Comparison of ENCODE assay signal across 11 cellular contexts in genomic region chr15:60529332-60529731, GRCh38.
"Had no signal": no experiment of that assay in that cellular context is flagged by ENCODE, and none has a peak within 500 bp of the region (broad histone marks: within the 10 kb centered on the region; RNA-seq: fewer than 3 reads in every experiment).

No MANE protein-coding gene starts in this region.

- ATAC-seq: upper lobe of right lung had no signal

- H3K27me3 Mint-ChIP-seq: activated naive CD8-positive, alpha-beta T cell treated with anti-CD3 and anti-CD28 coated beads for 36 hours had no signal

- H3K9me3 Mint-ChIP-seq: activated naive CD8-positive, alpha-beta T cell treated with anti-CD3 and anti-CD28 coated beads for 36 hours; nephron had no signal

- H3K4me3 Mint-ChIP-seq: activated naive CD8-positive, alpha-beta T cell treated with anti-CD3 and anti-CD28 coated beads for 36 hours; nephron had no signal

- H3K4me3 ChIP-seq: heart left ventricle, upper lobe of right lung had no signal

- H3K27ac ChIP-seq: heart left ventricle, upper lobe of right lung had no signal

- H3K27me3 ChIP-seq: heart left ventricle, upper lobe of right lung had no signal

- H3K27ac Mint-ChIP-seq: nephron had no signal

- DNase-seq: activated CD4-positive, alpha-beta T cell treated with anti-CD3 and anti-CD28 coated beads for 4 hours; activated effector memory CD4-positive, alpha-beta T cell treated with Interleukin-2 at 50 U/mL for 16 hours; activated naive CD8-positive, alpha-beta T cell treated with anti-CD3 and anti-CD28 coated beads for 36 hours; anterior cingulate cortex; heart left ventricle; islet precursor cell; occipital lobe; stimulated activated CD4-positive, alpha-beta T cell treated with anti-CD3 and anti-CD28 coated beads, Interleukin-12 subunit alpha, Interleukin-12 subunit beta, amount 100 ng/mL, for 4 hours; stimulated activated naive CD4-positive, alpha-beta T cell treated with Interleukin-2 at 50 U/mL for 16 hours; upper lobe of right lung had no signal

- H3K9me3 ChIP-seq: heart left ventricle, upper lobe of right lung had no signal
